ENCODE assay signal across 17 cellular contexts in the genomic region with DNA sequence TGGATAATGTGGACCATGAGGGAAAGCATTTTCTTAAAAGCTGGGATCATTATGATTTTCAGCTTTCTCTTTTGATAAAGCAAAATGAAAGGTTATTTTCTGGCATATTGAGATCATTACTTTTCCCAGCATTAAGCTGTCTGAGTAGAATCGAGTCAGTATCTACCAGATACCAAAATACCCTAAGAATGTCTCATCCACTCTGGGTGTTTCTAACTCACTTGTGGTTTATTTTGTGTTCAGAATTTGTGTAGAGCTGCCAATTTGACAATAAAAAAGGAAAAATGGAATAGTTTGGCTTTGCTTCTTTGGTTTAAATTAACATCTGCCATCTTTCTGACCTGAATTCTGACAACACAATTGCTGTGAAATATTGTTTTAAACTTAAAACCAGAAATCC.
"Had no signal": no experiment of that assay in that cellular context is flagged by ENCODE, and none has a peak within 500 bp of the region (broad histone marks: within the 10 kb centered on the region; RNA-seq: fewer than 3 reads in every experiment).

No MANE protein-coding gene starts in this region.

- H3K27ac Mint-ChIP-seq: natural killer cell; stimulated activated naive B cell treated with anti-CD40 and anti-IgM and Interleukin-4, amounts not matched to agents 10 μg/mL and 1 μg/mL and 100 μg/mL, for 72 hours; stimulated activated naive CD8-positive, alpha-beta T cell treated with anti-CD3 and anti-CD28 coated beads, Interleukin-15, Interleukin-2, amounts not matched to agents 100 ng/mL and 50 ng/mL, for 24 hours; type B pancreatic cell had no signal

- ATAC-seq: left ventricle myocardium superior; lower lobe of right lung; natural killer cell; pancreas; right lobe of liver; stimulated activated naive B cell treated with anti-CD40 and anti-IgM and Interleukin-4, amounts not matched to agents 10 μg/mL and 1 μg/mL and 100 μg/mL, for 72 hours had no signal

- DNase-seq: dermis blood vessel endothelial cell; effector memory CD4-positive, alpha-beta T cell; left ventricle myocardium superior; lower lobe of right lung; natural killer cell; occipital lobe; pancreas; right lobe of liver; small intestine; stimulated activated CD4-positive, alpha-beta T cell treated with anti-CD3 and anti-CD28 coated beads, Interleukin-15, amount 100 ng/mL, for 24 hours; stimulated activated CD4-positive, alpha-beta T cell treated with anti-CD3 and anti-CD28 coated beads, Interleukin-2, amount 100 ng/mL, for 48 hours; stimulated activated naive B cell treated with anti-CD40 and anti-IgM and Interleukin-4, amounts not matched to agents 10 μg/mL and 1 μg/mL and 100 μg/mL, for 72 hours; tibial artery had no signal

- H3K4me1 ChIP-seq: lower lobe of right lung, pancreas, right lobe of liver, tibial artery had no signal

- H3K27me3 ChIP-seq: esophagus muscularis mucosa, pancreas, right lobe of liver, tibial artery had no signal

- H3K4me3 Mint-ChIP-seq: natural killer cell; stimulated activated naive B cell treated with anti-CD40 and anti-IgM and Interleukin-4, amounts not matched to agents 10 μg/mL and 1 μg/mL and 100 μg/mL, for 72 hours; stimulated activated naive CD8-positive, alpha-beta T cell treated with anti-CD3 and anti-CD28 coated beads, Interleukin-15, Interleukin-2, amounts not matched to agents 100 ng/mL and 50 ng/mL, for 24 hours; type B pancreatic cell had no signal

- H3K4me1 Mint-ChIP-seq: natural killer cell; stimulated activated naive B cell treated with anti-CD40 and anti-IgM and Interleukin-4, amounts not matched to agents 10 μg/mL and 1 μg/mL and 100 μg/mL, for 72 hours had no signal

- H3K36me3 ChIP-seq: esophagus muscularis mucosa, lower lobe of right lung, pancreas, right lobe of liver, tibial artery had no signal

- H3K27me3 Mint-ChIP-seq: stimulated activated naive B cell treated with anti-CD40 and anti-IgM and Interleukin-4, amounts not matched to agents 10 μg/mL and 1 μg/mL and 100 μg/mL, for 72 hours; stimulated activated naive CD8-positive, alpha-beta T cell treated with anti-CD3 and anti-CD28 coated beads, Interleukin-15, Interleukin-2, amounts not matched to agents 100 ng/mL and 50 ng/mL, for 24 hours had no signal

- H3K9me3 Mint-ChIP-seq: stimulated activated naive B cell treated with anti-CD40 and anti-IgM and Interleukin-4, amounts not matched to agents 10 μg/mL and 1 μg/mL and 100 μg/mL, for 72 hours; stimulated activated naive CD8-positive, alpha-beta T cell treated with anti-CD3 and anti-CD28 coated beads, Interleukin-15, Interleukin-2, amounts not matched to agents 100 ng/mL and 50 ng/mL, for 24 hours; type B pancreatic cell had no signal

- H3K4me3 ChIP-seq: coronary artery, esophagus muscularis mucosa, lower lobe of right lung, pancreas, right lobe of liver, tibial artery had no signal

- H3K27ac ChIP-seq: coronary artery, esophagus muscularis mucosa, lower lobe of right lung, pancreas, right lobe of liver, tibial artery had no signal

- H3K9me3 ChIP-seq: esophagus muscularis mucosa, lower lobe of right lung, pancreas, right lobe of liver, tibial artery had no signal

- H3K36me3 Mint-ChIP-seq: natural killer cell; stimulated activated naive B cell treated with anti-CD40 and anti-IgM and Interleukin-4, amounts not matched to agents 10 μg/mL and 1 μg/mL and 100 μg/mL, for 72 hours; type B pancreatic cell had no signal
